ENCODE assay signal across 9 cellular contexts in the genomic region with DNA sequence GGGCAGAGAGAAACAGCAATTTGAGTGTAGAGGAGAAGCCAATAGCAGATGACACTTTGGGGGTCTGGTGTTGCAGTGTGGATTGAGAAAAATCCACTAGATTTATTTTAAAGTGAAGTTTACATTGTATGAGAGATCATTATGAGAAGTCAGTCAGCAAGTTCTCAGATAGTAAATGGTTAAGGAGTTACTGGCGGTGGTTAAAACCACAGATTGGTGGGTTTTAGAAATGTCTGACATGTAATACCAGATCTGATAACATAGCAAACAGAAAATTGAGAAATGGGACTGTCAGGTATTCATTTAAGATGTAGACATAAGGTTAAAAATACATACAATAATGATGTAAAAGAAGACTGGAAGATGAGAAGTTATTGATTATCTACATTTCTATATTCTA. TPM values are rescaled to one million over a fixed set of nuclear protein-coding genes. Genes with fewer than 3 reads are reported as not detected.
DNase-seq lines count a peak whose midpoint lies in the region; ATAC-seq, FAIRE-seq and TF ChIP-seq lines count a peak whose summit lies in the region.
"Had no signal": no experiment of that assay in that cellular context is flagged by ENCODE, and none has a peak within 500 bp of the region (broad histone marks: within the 10 kb centered on the region; RNA-seq: fewer than 3 reads in every experiment).

No MANE protein-coding gene starts in this region.

- H3K4me3 ChIP-seq in GM12878 (no peak overlapping the region), lower lobe of right lung (no peak overlapping the region), Caco-2 (ENCODE audit: low read depth, low read length) (no peak overlapping the region)

- no peak for TF ChIP-seq POLR2A in GM12878 (IDR thresholded peaks at IDR 0.05; ENCODE audit: low read depth, low read length)

- H3K27ac ChIP-seq in GM12878 (ENCODE audit: control insufficient read depth, insufficient read depth) (no peak overlapping the region), lower lobe of right lung (no peak overlapping the region)

- H3K27me3 ChIP-seq in GM12878 (replicated peaks in 1 of 2; ENCODE audit: control insufficient read depth in 2 of 2, insufficient read depth in 2 of 2, low read length in 1 of 2) (no peaks in the 10 kb centered on the region), lower lobe of right lung (ENCODE audit: low read depth) (no peaks in the 10 kb centered on the region), Caco-2 (replicated peaks; ENCODE audit: control insufficient read depth, insufficient read depth, low read length) (no peaks in the 10 kb centered on the region)

- ATAC-seq in GM18498 (IDR thresholded peaks at IDR 0.05; ENCODE audit: unreplicated experiment): peak; percentile 63
- ATAC-seq in GM19463 (IDR thresholded peaks at IDR 0.05; ENCODE audit: unreplicated experiment): peak; percentile 55
- peak; percentile 70 for ATAC-seq in HG03354 (IDR thresholded peaks at IDR 0.05; ENCODE audit: poor library complexity, severe bottlenecking, unreplicated experiment)
- peak; percentile 73 for ATAC-seq in GM12878
- no peak for ATAC-seq in lower lobe of right lung

- H3K9ac ChIP-seq in GM12878 (ENCODE audit: control insufficient read depth, insufficient read depth, low read length): no peak overlapping the region

- peaks cover 13% of the 10 kb centered on the region for H3K36me3 Mint-ChIP-seq in Caco-2 (ENCODE audit: insufficient read depth, unreplicated experiment)

- H4K20me1 ChIP-seq in GM12878 (ENCODE audit: control insufficient read depth, insufficient read depth): no peaks in the 10 kb centered on the region

- RAD21 ChIA-PET in GM12878 (lab: Charles Lee; ENCODE audit: unreplicated experiment): interaction anchor here (1.0 to 1.2 kb wide), 2 partner anchors 114 to 670 kb away, joined by 3 read pairs; no protein-coding TSS in a partner anchor

- BruUV-seq in GM12878 (replicated peaks; lab: Mats Ljungman, UMichigan) (TSS peak; percentile 1), Caco-2 (replicated peaks; lab: Mats Ljungman, UMichigan) (no TSS peak)

- 45% methylated on average over 1 of the region's 1 CpG for WGBS in GM12878 (ENCODE audit: insufficient coverage, insufficient replicate concordance, low lambda C conversion rate, missing lambda C conversion rate)

- in situ Hi-C loops in GM12878 (cut with MboI): no loop called here

- H3K79me2 ChIP-seq in GM12878 (ENCODE audit: control insufficient read depth, insufficient read depth, low read length): peaks cover 56% of the 10 kb centered on the region

- peaks cover 7% of the 10 kb centered on the region for H3K4me1 ChIP-seq in GM12878 (ENCODE audit: control insufficient read depth, insufficient read depth, low read length)
- H3K4me1 ChIP-seq in lower lobe of right lung: peaks cover 58% of the 10 kb centered on the region
- H3K4me1 ChIP-seq in Caco-2: peaks cover 25% of the 10 kb centered on the region

- DNase-seq in GM12878 (ENCODE audit: low read depth, low spot score) (no peak), NCI-H187 treated with DMSO at 0.1 percent for 48 hours (lab: John Stamatoyannopoulos, UW) (no peak), lower lobe of right lung (no peak), RPMI8226 (no peak), Caco-2 (no peak)
- DNase-seq: stimulated activated CD4-positive, alpha-beta T cell treated with anti-CD3 and anti-CD28 coated beads, Interleukin-15, amount 100 ng/mL, for 24 hours had no signal

- SMC1A ChIA-PET in GM12878 (lab: Charles Lee; ENCODE audit: uncharacterized antibody, unreplicated experiment): interaction anchor here (0.7 to 1.6 kb wide), 4 partner anchors 12 to 670 kb away, joined by 3 to 5 read pairs (median 5); no protein-coding TSS in a partner anchor

- no peak overlapping the region for H3K4me2 ChIP-seq in GM12878 (ENCODE audit: control insufficient read depth, insufficient read depth)

- CTCF ChIA-PET in GM12878 (lab: Yijun Ruan, JAX) (interaction anchor here (1.2 kb wide), 1 partner anchor 44 kb away, joined by 10 read pairs; the partner anchor contains the start of gene TNFSF13B), Caco-2 (lab: Charles Lee) (no interaction called here)

- TF ChIP-seq RAD21 in GM12878 (IDR thresholded peaks at IDR 0.05; ENCODE audit: insufficient read depth, low read depth, low read length): no peak

- no peaks in the 10 kb centered on the region for H3K27me3 Mint-ChIP-seq in Caco-2 (ENCODE audit: insufficient read depth, unreplicated experiment)

- peak; percentile 79 for FAIRE-seq in GM12878 (lab: Jason Lieb, UNC)

- H3K36me3 ChIP-seq in GM12878 (ENCODE audit: control insufficient read depth in 2 of 2, insufficient read depth in 2 of 2, low read length in 1 of 2) (peaks cover 0 to 4% of the 10 kb centered on the region in 2 experiments; a peak in 1 of 4 replicates), lower lobe of right lung (peaks cover 4% of the 10 kb centered on the region), Caco-2 (ENCODE audit: control insufficient read depth, insufficient read depth, low read length) (no peaks in the 10 kb centered on the region)

- TF ChIP-seq CTCF in GM12878 (IDR thresholded peaks at IDR 0.05 in 2 of 3, conservative IDR thresholded peaks at IDR 0.05 in 1 of 3; ENCODE audit: control insufficient read depth in 2 of 3, extremely low read depth in 1 of 3, insufficient read depth in 1 of 3, low read depth in 3 of 3, low read length in 3 of 3) (no peak), lower lobe of right lung (IDR thresholded peaks at IDR 0.05) (no peak), Caco-2 (IDR thresholded peaks at IDR 0.05; ENCODE audit: insufficient read depth in 1 of 2, low read depth in 1 of 2, low read length in 1 of 2, severe bottlenecking in 1 of 2, unreplicated experiment in 1 of 2) (no peak)

- intact Hi-C loops in GM12878 (cut with micrococcal nuclease; ENCODE audit: unreplicated experiment) (loop anchor here (5.0 to 10.0 kb wide), 2 partner anchors 349 to 672 kb away; no protein-coding TSS in a partner anchor), lower lobe of right lung (cut with DNase I) (no loop called here), Caco-2 (cut with micrococcal nuclease; ENCODE audit: unreplicated experiment) (loop anchor here (5.0 to 10.0 kb wide), 3 partner anchors 97 to 1021 kb away; no protein-coding TSS in a partner anchor)

- no peaks in the 10 kb centered on the region for H3K9me3 ChIP-seq in GM12878 (replicated peaks; ENCODE audit: control insufficient read depth, insufficient read depth, low read length)
- H3K9me3 ChIP-seq in lower lobe of right lung: no peaks in the 10 kb centered on the region
- no peaks in the 10 kb centered on the region for H3K9me3 ChIP-seq in Caco-2

- peaks cover 28% of the 10 kb centered on the region for H3K4me1 Mint-ChIP-seq in Caco-2 (ENCODE audit: low read depth, unreplicated experiment)

- POLR2A ChIA-PET in GM12878 (lab: Charles Lee) (no interaction called here), Caco-2 (lab: Charles Lee) (interaction anchor here (1.2 kb wide), 1 partner anchor 71 kb away, joined by 3 read pairs; no protein-coding TSS in a partner anchor)

- no peak overlapping the region for H3K27ac Mint-ChIP-seq in Caco-2 (ENCODE audit: unreplicated experiment)

- H2AFZ ChIP-seq in GM12878 (ENCODE audit: control insufficient read depth, low read depth, low read length): no peak overlapping the region

- no peak overlapping the region for H3K4me3 Mint-ChIP-seq in Caco-2 (ENCODE audit: unreplicated experiment)

- TF ChIP-seq EP300 in GM12878 (IDR thresholded peaks at IDR 0.05; ENCODE audit: borderline replicate concordance in 1 of 2, control insufficient read depth in 1 of 2, low read depth in 2 of 2, low read length in 2 of 2): no peak

- H3K9me3 Mint-ChIP-seq in Caco-2 (ENCODE audit: unreplicated experiment): no peaks in the 10 kb centered on the region

RNA-seq across cellular contexts. Expression of gene ABHD13, which starts 7.2 kb away (rescaled TPM):
- 12.1 and 14.3 TPM in 2 replicates for total RNA-seq in GM12878 (2013; cell fraction: nucleolus; rRNA removed)
- total RNA-seq in GM12878 (2014; rRNA removed) (6.9 and 10.9 TPM in 2 replicates), GM12878 (2014; rRNA removed; fragmentation: Illumina TruSeq; extraction: Trizol) (5.5 and 5.7 TPM in 2 replicates), GM12878 (2021) (6.5 and 6.8 TPM in 2 replicates), lower lobe of right lung (10.5 TPM), Caco-2 (2022) (9.5 and 9.9 TPM in 2 replicates)
- polyA plus RNA-seq in GM12878 (2011; ENCODE audit: low read depth): 2.4 TPM
- polyA plus RNA-seq in GM12878 (2011; rRNA removed) (10.7 and 15.9 TPM in 2 replicates), GM12878 (2014; fragmentation: Illumina TruSeq; extraction: Trizol) (7.6 and 12.1 TPM in 2 replicates), GM12878 (2014; fragmentation: Nextera tagmentation; extraction: Ambion mirVana) (1 to 10 TPM; 3.2 to 3.9 TPM), GM12878 (2014; rRNA removed) (4.8 and 6.1 TPM in 2 replicates), GM12878 (2016; fragmentation: Nextera tagmentation; extraction: Ambion mirVana) (10 to 100 TPM in 1 of 2 experiments, 1 to 10 TPM in 1; 6.4 to 10.2 TPM)
- 2.8 and 2.9 TPM in 2 replicates for polyA plus RNA-seq in GM12878 (2011; cell fraction: cytosol; rRNA removed)
- 4.4 and 4.8 TPM in 2 replicates for polyA plus RNA-seq in GM12878 (2011; cell fraction: nucleus; rRNA removed)
- polyA plus RNA-seq in GM12878 (2012): 4.7 and 4.8 TPM in 2 replicates
- 4.5 and 5.1 TPM in 2 replicates for polyA minus RNA-seq in GM12878 (2011; rRNA and poly(A)+ RNA removed)
- polyA minus RNA-seq in GM12878 (2011; cell fraction: cytosol; rRNA and poly(A)+ RNA removed): 1.7 and 2.0 TPM in 2 replicates
- polyA minus RNA-seq in GM12878 (2011; cell fraction: nucleus; rRNA and poly(A)+ RNA removed): 10.8 and 13.0 TPM in 2 replicates

RNA-seq across cellular contexts. Expression of gene LIG4, which starts 10.1 kb away (rescaled TPM):
- 18.6 and 19.1 TPM in 2 replicates for total RNA-seq in GM12878 (2013; cell fraction: nucleolus; rRNA removed)
- 7.8 and 10.2 TPM in 2 replicates for total RNA-seq in GM12878 (2014; rRNA removed)
- 12.6 and 12.9 TPM in 2 replicates for total RNA-seq in GM12878 (2014; rRNA removed; fragmentation: Illumina TruSeq; extraction: Trizol)
- 7.7 and 8.3 TPM in 2 replicates for total RNA-seq in GM12878 (2021)
- 3.1 TPM for polyA plus RNA-seq in GM12878 (2011; ENCODE audit: low read depth)
- polyA plus RNA-seq in GM12878 (2011; rRNA removed): 11.0 and 16.6 TPM in 2 replicates
- 2.8 and 3.5 TPM in 2 replicates for polyA plus RNA-seq in GM12878 (2011; cell fraction: cytosol; rRNA removed)
- polyA plus RNA-seq in GM12878 (2011; cell fraction: nucleus; rRNA removed): 10.3 and 12.2 TPM in 2 replicates
- 4.3 and 6.0 TPM in 2 replicates for polyA plus RNA-seq in GM12878 (2012)
- polyA plus RNA-seq in GM12878 (2014; fragmentation: Illumina TruSeq; extraction: Trizol): 15.0 and 20.5 TPM in 2 replicates
- 1 to 10 TPM; 2.3 to 5.1 TPM for polyA plus RNA-seq in GM12878 (2014; fragmentation: Nextera tagmentation; extraction: Ambion mirVana)
- 8.4 and 8.6 TPM in 2 replicates for polyA plus RNA-seq in GM12878 (2014; rRNA removed)
- 1 to 10 TPM; 8.4 to 9.2 TPM for polyA plus RNA-seq in GM12878 (2016; fragmentation: Nextera tagmentation; extraction: Ambion mirVana)
- polyA minus RNA-seq in GM12878 (2011; rRNA and poly(A)+ RNA removed): 2.5 and 4.4 TPM in 2 replicates
- polyA minus RNA-seq in GM12878 (2011; cell fraction: cytosol; rRNA and poly(A)+ RNA removed): 2.5 and 3.1 TPM in 2 replicates
- 2.3 and 3.2 TPM in 2 replicates for polyA minus RNA-seq in GM12878 (2011; cell fraction: nucleus; rRNA and poly(A)+ RNA removed)
- 10.4 TPM for total RNA-seq in lower lobe of right lung
- total RNA-seq in Caco-2 (2022): 9.0 and 9.6 TPM in 2 replicates

RNA-seq across cellular contexts. Expression of gene TNFSF13B, which starts 44.1 kb away (rescaled TPM):
- total RNA-seq in GM12878 (2013; cell fraction: nucleolus; rRNA removed): 8.0 and 13.8 TPM in 2 replicates
- total RNA-seq in GM12878 (2014; rRNA removed): 16.9 and 18.6 TPM in 2 replicates
- 11.0 and 11.7 TPM in 2 replicates for total RNA-seq in GM12878 (2014; rRNA removed; fragmentation: Illumina TruSeq; extraction: Trizol)
- 12.1 and 12.7 TPM in 2 replicates for total RNA-seq in GM12878 (2021)
- polyA plus RNA-seq in GM12878 (2011; ENCODE audit: low read depth): 3.5 TPM
- 64.2 and 84.9 TPM in 2 replicates for polyA plus RNA-seq in GM12878 (2011; rRNA removed)
- polyA plus RNA-seq in GM12878 (2011; cell fraction: cytosol; rRNA removed): 35.8 and 56.5 TPM in 2 replicates
- polyA plus RNA-seq in GM12878 (2011; cell fraction: nucleus; rRNA removed): 29.4 and 39.9 TPM in 2 replicates
- 6.0 and 8.2 TPM in 2 replicates for polyA plus RNA-seq in GM12878 (2012)
- polyA plus RNA-seq in GM12878 (2014; fragmentation: Illumina TruSeq; extraction: Trizol): 13.4 and 16.7 TPM in 2 replicates
- 10 to 100 TPM; 12.5 to 32.0 TPM for polyA plus RNA-seq in GM12878 (2014; fragmentation: Nextera tagmentation; extraction: Ambion mirVana)
- polyA plus RNA-seq in GM12878 (2014; rRNA removed): 18.7 and 23.8 TPM in 2 replicates
- 10 to 100 TPM; 15.5 to 20.1 TPM for polyA plus RNA-seq in GM12878 (2016; fragmentation: Nextera tagmentation; extraction: Ambion mirVana)
- 16.5 and 32.8 TPM in 2 replicates for polyA minus RNA-seq in GM12878 (2011; rRNA and poly(A)+ RNA removed)
- polyA minus RNA-seq in GM12878 (2011; cell fraction: cytosol; rRNA and poly(A)+ RNA removed): 13.7 and 17.5 TPM in 2 replicates
- 27.9 and 30.2 TPM in 2 replicates for polyA minus RNA-seq in GM12878 (2011; cell fraction: nucleus; rRNA and poly(A)+ RNA removed)
- total RNA-seq in lower lobe of right lung: 26.6 TPM
- 0.41 and 0.84 TPM in 2 replicates for total RNA-seq in Caco-2 (2022)

Comparison
In these comparisons a context has a peak if more than half of its experiments do, and no peak if none do; other contexts are left out.
1. ATAC-seq: peak in GM18498 (single experiment), GM19463 (single experiment), HG03354 (single experiment) and GM12878 (single experiment); none in lower lobe of right lung (0 of 2).